ENCODE assay signal across 13 cellular contexts in the genomic region with DNA sequence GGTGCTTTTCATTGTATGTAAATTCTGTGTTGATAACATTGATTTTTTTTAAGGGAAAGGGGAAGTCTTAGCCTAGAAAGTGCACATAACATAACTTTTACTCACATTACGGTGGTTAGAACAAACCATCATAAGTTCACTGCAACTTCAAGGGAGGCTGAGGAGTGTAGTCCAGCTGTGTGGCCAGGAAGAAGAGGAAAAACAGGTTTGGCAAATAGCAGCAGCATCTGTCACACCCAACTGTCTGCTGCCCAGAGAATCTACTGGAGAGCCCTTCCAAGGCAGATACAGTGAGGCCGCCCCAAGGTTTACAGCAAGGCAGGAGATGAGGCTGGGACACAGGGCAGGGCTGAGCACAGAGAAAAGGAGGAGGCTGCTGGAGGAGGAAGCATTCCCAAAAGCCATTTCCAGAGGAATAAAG.
A peak's percentile ranks its signal among the peaks of the same experiment; 100 is the strongest.
DNase-seq lines count a peak whose midpoint lies in the region; ATAC-seq and TF ChIP-seq lines count a peak whose summit lies in the region.
"Had no signal": no experiment of that assay in that cellular context is flagged by ENCODE, and none has a peak within 500 bp of the region (broad histone marks: within the 10 kb centered on the region; RNA-seq: fewer than 3 reads in every experiment).

No MANE protein-coding gene starts in this region.

- no peaks in the 10 kb centered on the region for H3K36me3 ChIP-seq in PC-3 (ENCODE audit: low read depth, low read length)
- H3K36me3 ChIP-seq in smooth muscle cell (ENCODE audit: low read depth): no peaks in the 10 kb centered on the region
- H3K36me3 ChIP-seq: SJCRH30, stomach had no signal

- H3K4me1 Mint-ChIP-seq in activated CD8-positive, alpha-beta T cell treated with anti-CD3 and anti-CD28 coated beads for 36 hours (ENCODE audit: low read depth): peaks cover 19% of the 10 kb centered on the region
- peaks cover 8% of the 10 kb centered on the region for H3K4me1 Mint-ChIP-seq in activated CD8-positive, alpha-beta T cell treated with anti-CD3 and anti-CD28 coated beads, Interleukin-2, amount 10 ng/mL, durations not matched to agents 7 days and 5 days (ENCODE audit: low read depth)

- H2AFZ ChIP-seq in PC-3 (ENCODE audit: low read length) (0 out of 2 replicates have a peak overlapping the region, but pooled peaks have one; percentile 6), smooth muscle cell (ENCODE audit: low read depth) (no peak overlapping the region)

- peak overlapping the region; percentile 88 for H3K9ac ChIP-seq in PC-3 (ENCODE audit: low read length)
- H3K9ac ChIP-seq in smooth muscle cell (ENCODE audit: low read depth): peak overlapping the region; percentile 84

- H3K4me1 ChIP-seq in PC-3 (ENCODE audit: insufficient read depth, low read length) (peaks cover 28% of the 10 kb centered on the region), smooth muscle cell (ENCODE audit: low read depth) (peaks cover 6% of the 10 kb centered on the region)
- H3K4me1 ChIP-seq: SJCRH30, stomach had no signal

- BruUV-seq in PC-3 (replicated peaks; lab: Mats Ljungman, UMichigan): no TSS peak

- H3K79me2 ChIP-seq in PC-3 (ENCODE audit: low read length) (no peaks in the 10 kb centered on the region), smooth muscle cell (ENCODE audit: low read depth) (no peaks in the 10 kb centered on the region)

- H3K27me3 ChIP-seq in PC-3 (ENCODE audit: low read length): no peaks in the 10 kb centered on the region
- H3K27me3 ChIP-seq in smooth muscle cell (ENCODE audit: low read depth): no peaks in the 10 kb centered on the region
- H3K27me3 ChIP-seq: SJCRH30 had no signal

- no peaks in the 10 kb centered on the region for H3K9me2 ChIP-seq in PC-3 (replicated peaks; ENCODE audit: low read length)

- peak; percentile 28 for ATAC-seq in activated CD8-positive, alpha-beta T cell treated with anti-CD3 and anti-CD28 coated beads for 36 hours
- ATAC-seq in activated CD8-positive, alpha-beta T cell treated with anti-CD3 and anti-CD28 coated beads, Interleukin-2, amount 10 ng/mL, durations not matched to agents 7 days and 5 days: no peak
- peak; percentile 80 for ATAC-seq in PC-3
- ATAC-seq in HG03039 (IDR thresholded peaks at IDR 0.05; ENCODE audit: unreplicated experiment): no peak

- POLR2A ChIA-PET in activated CD8-positive, alpha-beta T cell treated with anti-CD3 and anti-CD28 coated beads for 36 hours (lab: Charles Lee): no interaction called here
- POLR2A ChIA-PET in activated CD8-positive, alpha-beta T cell treated with anti-CD3 and anti-CD28 coated beads, Interleukin-2, amount 10 ng/mL, durations not matched to agents 7 days and 5 days (lab: Charles Lee): no interaction called here
- POLR2A ChIA-PET in PC-3 (lab: Charles Lee; ENCODE audit: unreplicated experiment): no interaction called here

- peaks cover 8% of the 10 kb centered on the region for H3K9me3 Mint-ChIP-seq in activated CD8-positive, alpha-beta T cell treated with anti-CD3 and anti-CD28 coated beads for 36 hours
- no peaks in the 10 kb centered on the region for H3K9me3 Mint-ChIP-seq in activated CD8-positive, alpha-beta T cell treated with anti-CD3 and anti-CD28 coated beads, Interleukin-2, amount 10 ng/mL, durations not matched to agents 7 days and 5 days (ENCODE audit: insufficient read depth)

- peak overlapping the region; percentile 25 for H3K27ac Mint-ChIP-seq in activated CD8-positive, alpha-beta T cell treated with anti-CD3 and anti-CD28 coated beads for 36 hours
- no peak overlapping the region for H3K27ac Mint-ChIP-seq in activated CD8-positive, alpha-beta T cell treated with anti-CD3 and anti-CD28 coated beads, Interleukin-2, amount 10 ng/mL, durations not matched to agents 7 days and 5 days

- H3K36me3 Mint-ChIP-seq in activated CD8-positive, alpha-beta T cell treated with anti-CD3 and anti-CD28 coated beads for 36 hours (ENCODE audit: low read depth): no peaks in the 10 kb centered on the region
- no peaks in the 10 kb centered on the region for H3K36me3 Mint-ChIP-seq in activated CD8-positive, alpha-beta T cell treated with anti-CD3 and anti-CD28 coated beads, Interleukin-2, amount 10 ng/mL, durations not matched to agents 7 days and 5 days (ENCODE audit: low read depth)

- H3K4me3 ChIP-seq in PC-3 (ENCODE audit: low read length) (peak overlapping the region; percentile 61), smooth muscle cell (peak overlapping the region; percentile 1)
- H3K4me3 ChIP-seq: SJCRH30, stomach had no signal

- 23% methylated on average over 2 of the region's 2 CpGs for WGBS in smooth muscle cell (ENCODE audit: low lambda C conversion rate)

- no peak for TF ChIP-seq CTCF in activated CD8-positive, alpha-beta T cell treated with anti-CD3 and anti-CD28 coated beads for 36 hours (IDR thresholded peaks at IDR 0.05)
- TF ChIP-seq CTCF in PC-3 (conservative IDR thresholded peaks at IDR 0.05; ENCODE audit: low read depth, low read length) (no peak), smooth muscle cell (IDR thresholded peaks at IDR 0.05; ENCODE audit: borderline replicate concordance, insufficient read depth, poor library complexity, severe bottlenecking) (no peak)

- peak; percentile 7 for DNase-seq in activated CD8-positive, alpha-beta T cell treated with anti-CD3 and anti-CD28 coated beads for 36 hours
- no peak for DNase-seq in activated CD8-positive, alpha-beta T cell treated with anti-CD3 and anti-CD28 coated beads, Interleukin-2, amount 10 ng/mL, durations not matched to agents 7 days and 5 days
- DNase-seq in PC-3 (peak; percentile 84), fibroblast of peridontal ligament (ENCODE audit: extremely low read depth) (peak; percentile 30), smooth muscle cell (lab: John Stamatoyannopoulos, UW; ENCODE audit: unreplicated experiment) (no peak), NCI-H2107 treated with DMSO at 0.1 percent for 48 hours (lab: John Stamatoyannopoulos, UW; ENCODE audit: unreplicated experiment) (no peak), hippocampal formation (lab: John Stamatoyannopoulos, UW) (no peak)
- DNase-seq: AML-193; central memory CD4-positive, alpha-beta T cell; NCI-H2029; stomach had no signal

- H3K4me3 Mint-ChIP-seq in activated CD8-positive, alpha-beta T cell treated with anti-CD3 and anti-CD28 coated beads for 36 hours: peak overlapping the region; percentile 22
- H3K4me3 Mint-ChIP-seq in activated CD8-positive, alpha-beta T cell treated with anti-CD3 and anti-CD28 coated beads, Interleukin-2, amount 10 ng/mL, durations not matched to agents 7 days and 5 days: no peak overlapping the region

- intact Hi-C loops in activated CD8-positive, alpha-beta T cell treated with anti-CD3 and anti-CD28 coated beads for 36 hours (cut with micrococcal nuclease): no loop called here
- intact Hi-C loops in PC-3 (cut with micrococcal nuclease): no loop called here

- H4K20me1 ChIP-seq in PC-3 (ENCODE audit: low read length) (no peaks in the 10 kb centered on the region), smooth muscle cell (ENCODE audit: low read depth) (no peaks in the 10 kb centered on the region)

- H3K27ac ChIP-seq in PC-3 (ENCODE audit: low read length): peak overlapping the region; percentile 99
- H3K27ac ChIP-seq in smooth muscle cell (ENCODE audit: low read depth): peak overlapping the region; percentile 94
- H3K27ac ChIP-seq: SJCRH30, stomach had no signal

- H3K9me3 ChIP-seq in PC-3 (ENCODE audit: low read length): no peaks in the 10 kb centered on the region
- H3K9me3 ChIP-seq in smooth muscle cell (replicated peaks; ENCODE audit: low read depth): no peaks in the 10 kb centered on the region
- H3K9me3 ChIP-seq: SJCRH30 had no signal

- H3K4me2 ChIP-seq in PC-3 (ENCODE audit: low read length): peak overlapping the region; percentile 87
- H3K4me2 ChIP-seq in smooth muscle cell: peak overlapping the region; percentile 72

- H3F3A ChIP-seq in PC-3 (ENCODE audit: low read length, unreplicated experiment) (no peaks in the 10 kb centered on the region), smooth muscle cell (ENCODE audit: low read depth) (no peaks in the 10 kb centered on the region)

- peaks cover 36% of the 10 kb centered on the region for H3K27me3 Mint-ChIP-seq in activated CD8-positive, alpha-beta T cell treated with anti-CD3 and anti-CD28 coated beads for 36 hours
- H3K27me3 Mint-ChIP-seq in activated CD8-positive, alpha-beta T cell treated with anti-CD3 and anti-CD28 coated beads, Interleukin-2, amount 10 ng/mL, durations not matched to agents 7 days and 5 days (ENCODE audit: low read depth): peaks cover 25% of the 10 kb centered on the region

- CTCF ChIA-PET in activated CD8-positive, alpha-beta T cell treated with anti-CD3 and anti-CD28 coated beads for 36 hours (lab: Charles Lee): interaction anchor here (1.2 kb wide), 1 partner anchor 61 kb away, joined by 3 read pairs; the partner anchor contains the start of gene AIPL1
- CTCF ChIA-PET in activated CD8-positive, alpha-beta T cell treated with anti-CD3 and anti-CD28 coated beads, Interleukin-2, amount 10 ng/mL, durations not matched to agents 7 days and 5 days (lab: Charles Lee): no interaction called here
- CTCF ChIA-PET in PC-3 (lab: Charles Lee): no interaction called here

Comparison
In these comparisons a context has a peak if more than half of its experiments do, and no peak if none do; other contexts are left out.
1. ATAC-seq: peak in activated CD8-positive, alpha-beta T cell treated with anti-CD3 and anti-CD28 coated beads for 36 hours (single experiment) and PC-3 (single experiment); none in activated CD8-positive, alpha-beta T cell treated with anti-CD3 and anti-CD28 coated beads, Interleukin-2, amount 10 ng/mL, durations not matched to agents 7 days and 5 days (single experiment) and HG03039 (single experiment).
2. DNase-seq: peak in activated CD8-positive, alpha-beta T cell treated with anti-CD3 and anti-CD28 coated beads for 36 hours (single experiment), PC-3 (single experiment) and fibroblast of peridontal ligament (single experiment); none in activated CD8-positive, alpha-beta T cell treated with anti-CD3 and anti-CD28 coated beads, Interleukin-2, amount 10 ng/mL, durations not matched to agents 7 days and 5 days (single experiment), smooth muscle cell (single experiment), NCI-H2107 treated with DMSO at 0.1 percent for 48 hours (single experiment) and hippocampal formation (0 of 2).